In the genomic region with DNA sequence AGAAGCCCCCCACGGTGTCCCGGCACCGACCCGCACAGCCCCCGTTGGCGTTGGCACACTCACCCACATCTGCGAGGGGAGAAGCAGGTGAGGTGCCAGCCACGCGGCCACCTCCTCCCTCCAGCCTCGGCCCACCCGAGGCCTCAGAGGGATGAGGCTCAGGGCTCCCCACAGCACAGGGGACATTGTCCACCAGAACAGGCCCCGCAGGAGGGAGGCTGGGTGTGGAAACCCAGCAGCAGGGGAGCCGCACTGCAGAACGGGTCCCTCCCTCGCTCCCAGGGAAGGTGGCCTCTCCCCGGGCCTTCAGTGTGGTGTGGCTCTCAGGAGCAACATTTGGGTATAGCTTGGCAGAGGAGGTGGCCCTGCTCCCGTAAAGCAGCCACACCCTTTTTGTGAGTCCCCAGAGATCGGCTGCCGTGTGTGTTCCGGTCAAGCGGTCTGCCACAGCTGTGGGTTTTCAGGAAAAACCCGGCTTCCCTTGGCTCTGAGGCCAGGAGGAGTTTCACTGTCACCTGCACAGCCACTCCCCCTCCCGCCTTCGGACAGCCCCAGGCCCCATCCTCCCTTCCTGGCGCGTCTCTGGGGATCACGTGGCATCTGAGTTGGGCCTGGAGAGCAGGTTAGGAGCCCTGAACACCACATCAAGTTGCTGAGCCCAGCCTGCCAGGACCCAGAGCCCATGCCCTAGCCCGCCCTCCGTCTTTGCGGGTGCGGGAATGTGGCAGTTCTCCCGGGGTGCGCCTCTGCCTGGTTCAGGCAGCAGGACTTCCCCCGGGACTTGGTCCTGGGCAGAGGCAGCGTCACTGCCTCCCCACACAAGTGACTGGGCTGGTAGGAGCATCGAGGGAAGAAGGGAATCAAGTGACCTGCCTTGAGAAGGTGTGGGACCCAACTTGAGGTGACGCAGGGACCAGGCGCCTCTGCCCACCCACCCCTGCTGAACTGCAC, we compare ENCODE assay signal across 17 cellular contexts.
A peak's percentile ranks its signal among the peaks of the same experiment; 100 is the strongest.
DNase-seq lines count a peak whose midpoint lies in the region; ATAC-seq and TF ChIP-seq lines count a peak whose summit lies in the region.
"Had no signal": no experiment of that assay in that cellular context is flagged by ENCODE, and none has a peak within 500 bp of the region (broad histone marks: within the 10 kb centered on the region; RNA-seq: fewer than 3 reads in every experiment).

No MANE protein-coding gene starts in this region.

- H4K91ac ChIP-seq in H9 (ENCODE audit: insufficient read length, low read depth, low read length) = no peak overlapping the region

- H3K9me3 ChIP-seq in H9 (ENCODE audit: control insufficient read depth, low read depth, low read length) = no peaks in the 10 kb centered on the region
- no peaks in the 10 kb centered on the region for H3K9me3 ChIP-seq in NT2/D1 (ENCODE audit: insufficient read depth, low read length)
- H3K9me3 ChIP-seq in prostate gland = no peaks in the 10 kb centered on the region
- H3K9me3 ChIP-seq: left lung had no signal

- H4K20me1 ChIP-seq in H9 (ENCODE audit: control insufficient read depth, insufficient read depth, insufficient read length) = no peaks in the 10 kb centered on the region

- no peak overlapping the region for H3K27ac Mint-ChIP-seq in H9
- H3K27ac Mint-ChIP-seq: activated CD4-positive, alpha-beta memory T cell treated with anti-CD3 and anti-CD28 coated beads for 36 hours; activated T-helper 2 cell treated with anti-CD3 and anti-CD28 coated beads, Interferon-gamma antibody, Interleukin-2, Interleukin-4, amounts not matched to agents 10 μg/mL and 5 μg/mL and 100 μg/mL, durations not matched to agents 14 hours and 24 hours and 36 hours; CD4-positive, alpha-beta T cell had no signal

- no peaks in the 10 kb centered on the region for H3K23me2 ChIP-seq in H9 (ENCODE audit: insufficient read length, low read depth, low read length, poor library complexity, severe bottlenecking)

- no peak overlapping the region for H2AK5ac ChIP-seq in H9 (ENCODE audit: insufficient read length, low read length)

- TF ChIP-seq CTCF in H9 (conservative IDR thresholded peaks at IDR 0.05) (no peak), prostate gland (IDR thresholded peaks at IDR 0.05) (no peak)

- H2BK120ac ChIP-seq in H9 (ENCODE audit: low read depth, low read length, poor library complexity, severe bottlenecking) = no peak overlapping the region

- H3K4me1 ChIP-seq in H9 (ENCODE audit: insufficient read depth, low read length) = no peaks in the 10 kb centered on the region; the same call in 1 of the 2 replicates
- peaks cover 28% of the 10 kb centered on the region for H3K4me1 ChIP-seq in NT2/D1 (ENCODE audit: insufficient read depth, insufficient read length)
- H3K4me1 ChIP-seq in prostate gland (replicated peaks) = peaks cover 12% of the 10 kb centered on the region

- no peaks in the 10 kb centered on the region for H3K79me2 ChIP-seq in H9 (ENCODE audit: insufficient read depth, low read length)

- no peaks in the 10 kb centered on the region for H3K36me3 ChIP-seq in NT2/D1 (ENCODE audit: insufficient read depth, insufficient read length, low read length)
- no peaks in the 10 kb centered on the region for H3K36me3 ChIP-seq in prostate gland
- H3K36me3 ChIP-seq: left lung had no signal

- H3K4me1 Mint-ChIP-seq in H9 = peaks cover 0 to 19% of the 10 kb centered on the region in 2 experiments; a peak in 2 of 4 replicates

- H4K5ac ChIP-seq in H9 (ENCODE audit: insufficient read length, low read depth, low read length) = no peak overlapping the region

- no peak overlapping the region for H2BK5ac ChIP-seq in H9 (ENCODE audit: insufficient read length, low read length)

- no peak overlapping the region for H3T11ph ChIP-seq in H9 (ENCODE audit: low read length)

- H3K4me2 ChIP-seq in H9 (ENCODE audit: insufficient read depth, insufficient read length, low read length) = no peak overlapping the region

- no peak overlapping the region for H2BK12ac ChIP-seq in H9 (ENCODE audit: insufficient read length, low read depth, low read length)

- H3K27me3 ChIP-seq in H9 (ENCODE audit: insufficient read depth, low read length) (no peaks in the 10 kb centered on the region), NT2/D1 (ENCODE audit: insufficient read depth, insufficient read length) (no peaks in the 10 kb centered on the region), prostate gland (replicated peaks; ENCODE audit: insufficient read depth) (no peaks in the 10 kb centered on the region)
- H3K27me3 ChIP-seq: left lung had no signal

- peak; percentile 52 for DNase-seq in H9
- no peak for DNase-seq in NT2/D1 (ENCODE audit: low read depth, low spot score)
- peak; percentile 90 for DNase-seq in prostate gland (ENCODE audit: low spot score)
- no peak for DNase-seq in retina
- no peak for DNase-seq in NCI-H1436 treated with DMSO at 0.1 percent for 48 hours (lab: John Stamatoyannopoulos, UW)
- DNase-seq: activated CD4-positive, alpha-beta memory T cell treated with anti-CD3 and anti-CD28 coated beads for 36 hours; CD4-positive, alpha-beta T cell; left lung; NCI-H1048; NCI-H524; SHP77; stimulated activated naive CD8-positive, alpha-beta T cell treated with anti-CD3 and anti-CD28 coated beads, Interleukin-15, Interleukin-2, amounts not matched to agents 100 U/mL and 50 U/mL, for 24 hours had no signal

- H2BK20ac ChIP-seq in H9 (ENCODE audit: low read depth, low read length, poor library complexity, severe bottlenecking) = no peak overlapping the region

- TF ChIP-seq POLR2A in prostate gland (IDR thresholded peaks at IDR 0.05) = peak; percentile 38

- no peak overlapping the region for H4K8ac ChIP-seq in H9 (replicated peaks; ENCODE audit: insufficient read length, low read depth, low read length)

- H3K27ac ChIP-seq in H9 (ENCODE audit: insufficient read length, low read depth, low read length) = no peak overlapping the region
- H3K27ac ChIP-seq in prostate gland = peak overlapping the region; percentile 30 to 45
- H3K27ac ChIP-seq: left lung had no signal

- H3K56ac ChIP-seq in H9 (ENCODE audit: insufficient read length, low read depth, low read length) = no peak overlapping the region

- no CpG with 5 or more reads among the region's 38 CpGs for WGBS in H9 (ENCODE audit: extremely low coverage, insufficient read length, low lambda C conversion rate)
- 42% methylated on average over 35 of the region's 38 CpGs for WGBS in prostate gland

- H3K4me3 Mint-ChIP-seq in H9 = no peak overlapping the region
- H3K4me3 Mint-ChIP-seq: activated CD4-positive, alpha-beta memory T cell treated with anti-CD3 and anti-CD28 coated beads for 36 hours; CD4-positive, alpha-beta T cell; nephron had no signal

- no peaks in the 10 kb centered on the region for H3K9me3 Mint-ChIP-seq in H9
- H3K9me3 Mint-ChIP-seq: activated CD4-positive, alpha-beta memory T cell treated with anti-CD3 and anti-CD28 coated beads for 36 hours; activated T-helper 2 cell treated with anti-CD3 and anti-CD28 coated beads, Interferon-gamma antibody, Interleukin-2, Interleukin-4, amounts not matched to agents 10 μg/mL and 5 μg/mL and 100 μg/mL, durations not matched to agents 14 hours and 24 hours and 36 hours; CD4-positive, alpha-beta T cell; nephron had no signal

- H3K27me3 Mint-ChIP-seq in H9 (ENCODE audit: low read depth) = no peaks in the 10 kb centered on the region
- H3K27me3 Mint-ChIP-seq: activated CD4-positive, alpha-beta memory T cell treated with anti-CD3 and anti-CD28 coated beads for 36 hours; CD4-positive, alpha-beta T cell had no signal

- no peak overlapping the region for H3K14ac ChIP-seq in H9 (ENCODE audit: insufficient read depth, low read length)

- no peaks in the 10 kb centered on the region for H3K79me1 ChIP-seq in H9 (ENCODE audit: insufficient read depth, low read depth, low read length, poor library complexity, severe bottlenecking)

- H2AFZ ChIP-seq in H9 (ENCODE audit: low read length) = no peak overlapping the region

- intact Hi-C loops in prostate gland (cut with DNase I) = no loop called here

- H3K36me3 Mint-ChIP-seq in H9 (ENCODE audit: insufficient read depth in 1 of 3, low read depth in 3 of 3) = no peaks in the 10 kb centered on the region
- H3K36me3 Mint-ChIP-seq: activated CD4-positive, alpha-beta memory T cell treated with anti-CD3 and anti-CD28 coated beads for 36 hours had no signal

- no peak overlapping the region for H2BK15ac ChIP-seq in H9 (ENCODE audit: low read depth, low read length)

- H3K4me3 ChIP-seq in NT2/D1 (ENCODE audit: insufficient read length, low read depth) (no peak overlapping the region), prostate gland (no peak overlapping the region)
- H3K4me3 ChIP-seq: left lung had no signal

- ATAC-seq in esophagus mucosa (peak; percentile 45), HG03378 (IDR thresholded peaks at IDR 0.05; ENCODE audit: unreplicated experiment) (no peak)
- ATAC-seq: HCT116; left lung; stimulated activated naive CD8-positive, alpha-beta T cell treated with anti-CD3 and anti-CD28 coated beads, Interleukin-15, Interleukin-2, amounts not matched to agents 100 U/mL and 50 U/mL, for 24 hours had no signal

- H3K9ac ChIP-seq in H9 (ENCODE audit: extremely low read depth, insufficient read length, low read length) (no peak overlapping the region), NT2/D1 (ENCODE audit: insufficient read length, low read depth) (peak overlapping the region; percentile 32)

- no peak overlapping the region for H3K18ac ChIP-seq in H9 (ENCODE audit: insufficient read length, low read depth, low read length)

- no peak overlapping the region for H3K23ac ChIP-seq in H9 (ENCODE audit: insufficient read length, low read depth, low read length)

- H3K4ac ChIP-seq in H9 (ENCODE audit: low read depth, low read length) = no peak overlapping the region

Comparison
In these comparisons a context has a peak if more than half of its experiments do, and no peak if none do; other contexts are left out.
1. DNase-seq: peak in H9 (single experiment) and prostate gland (single experiment); none in NT2/D1 (single experiment), retina (single experiment) and NCI-H1436 treated with DMSO at 0.1 percent for 48 hours (single experiment).